7 cellular contexts compared by ENCODE assay signal in genomic region chr3:78360849-78361248, GRCh38.
"Had no signal": no experiment of that assay in that cellular context is flagged by ENCODE, and none has a peak within 500 bp of the region (broad histone marks: within the 10 kb centered on the region; RNA-seq: fewer than 3 reads in every experiment).

No MANE protein-coding gene starts in this region.

- H3K4me2 ChIP-seq: KMS-11 had no signal

- H3K4me3 ChIP-seq: K562 had no signal

- FAIRE-seq: HTR-8/SVneo, K562 had no signal

- H3K27ac ChIP-seq: HL-60, KMS-11 had no signal

- DNase-seq: KBM-7, KG1 had no signal

- H3K4me1 Mint-ChIP-seq: IgD-negative memory B cell had no signal

- H3K36me3 Mint-ChIP-seq: IgD-negative memory B cell had no signal

- ATAC-seq: K562 had no signal

- H3K9ac ChIP-seq: KMS-11 had no signal

- H3K4me3 Mint-ChIP-seq: IgD-negative memory B cell had no signal

- H3K27me3 Mint-ChIP-seq: IgD-negative memory B cell had no signal

- H3K27ac Mint-ChIP-seq: IgD-negative memory B cell had no signal
